ENCODE assay signal across 9 cellular contexts in the genomic region with DNA sequence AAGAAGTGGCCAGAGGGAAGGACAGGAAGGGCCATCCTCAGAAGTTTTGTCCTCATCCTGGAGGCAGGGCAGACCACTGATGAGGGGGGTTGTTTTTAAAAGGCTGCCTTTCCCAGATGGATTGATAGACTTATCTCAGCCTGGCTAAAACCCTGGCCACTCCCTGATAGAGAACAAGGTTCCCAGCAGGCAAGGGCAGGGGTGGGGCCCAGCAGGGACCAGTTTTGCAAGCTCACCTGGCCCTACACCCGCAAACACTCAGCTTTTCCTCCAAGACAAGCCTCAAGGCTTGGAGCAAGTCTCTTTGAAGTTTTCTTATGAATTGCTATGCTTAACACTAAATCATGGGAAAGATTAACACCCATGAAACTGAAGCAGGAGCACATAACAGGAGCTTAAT. TPM values are rescaled to one million over a fixed set of nuclear protein-coding genes. Genes with fewer than 3 reads are reported as not detected.
DNase-seq lines count a peak whose midpoint lies in the region; ATAC-seq and TF ChIP-seq lines count a peak whose summit lies in the region.
"Had no signal": no experiment of that assay in that cellular context is flagged by ENCODE, and none has a peak within 500 bp of the region (broad histone marks: within the 10 kb centered on the region; RNA-seq: fewer than 3 reads in every experiment).

No MANE protein-coding gene starts in this region.

- H3K4me2 ChIP-seq in BLaER1 (peak overlapping the region; percentile 5; the same call in 1 of the 2 replicates), PC-3 (ENCODE audit: low read length) (peak overlapping the region; percentile 73), osteoblast (ENCODE audit: insufficient read depth, low read length) (peak overlapping the region; percentile 35)

- H2AFZ ChIP-seq in PC-3 (ENCODE audit: low read length) (no peak overlapping the region), osteoblast (ENCODE audit: low read length) (no peak overlapping the region)

- H3K27ac ChIP-seq in BLaER1 (peak overlapping the region; percentile 55; the same call in 1 of the 2 replicates), PC-3 (ENCODE audit: low read length) (peak overlapping the region; percentile 99), osteoblast (ENCODE audit: low read depth, low read length) (peak overlapping the region; percentile 56)

- POLR2A ChIA-PET in PC-3 (lab: Charles Lee; ENCODE audit: unreplicated experiment): no interaction called here

- H3K4me1 ChIP-seq in BLaER1 (peaks cover 84% of the 10 kb centered on the region), PC-3 (ENCODE audit: insufficient read depth, low read length) (peaks cover 38% of the 10 kb centered on the region), osteoblast (ENCODE audit: insufficient read depth, low read length) (peaks cover 29% of the 10 kb centered on the region)

- H3K79me2 ChIP-seq in PC-3 (ENCODE audit: low read length) (no peaks in the 10 kb centered on the region), osteoblast (ENCODE audit: insufficient read depth, low read length) (no peaks in the 10 kb centered on the region)

- DNase-seq in PC-3 (peak; percentile 72), epithelial cell of esophagus (ENCODE audit: low read depth) (peak; percentile 90), osteoblast (ENCODE audit: insufficient read length, low spot score, missing footprints) (no peak), KG1 (lab: John Stamatoyannopoulos, UW) (no peak), EL (no peak), NOMO-1 (lab: John Stamatoyannopoulos, UW; ENCODE audit: unreplicated experiment in 2 of 2) (no peak)

- H3K9me3 ChIP-seq in BLaER1 (peaks cover 7% of the 10 kb centered on the region; the same call in 1 of the 2 replicates), PC-3 (ENCODE audit: low read length) (no peaks in the 10 kb centered on the region), osteoblast (ENCODE audit: low read depth, low read length) (no peaks in the 10 kb centered on the region)

- CTCF ChIA-PET in PC-3 (lab: Charles Lee): interaction anchor here (0.7 kb wide), 1 partner anchor 20 kb away, joined by 3 read pairs; no protein-coding TSS in a partner anchor

- intact Hi-C loops in PC-3 (cut with micrococcal nuclease): no loop called here

- H3K9ac ChIP-seq in BLaER1: no peak overlapping the region
- H3K9ac ChIP-seq in PC-3 (ENCODE audit: low read length): peak overlapping the region; percentile 87

- peak; percentile 53 for ATAC-seq in PC-3
- ATAC-seq in HG02763 (IDR thresholded peaks at IDR 0.05; ENCODE audit: unreplicated experiment): no peak
- ATAC-seq: stimulated activated memory B cell treated with anti-CD40 and anti-IgM and Interleukin-4, amounts not matched to agents 10 μg/mL and 1 μg/mL and 100 μg/mL, for 72 hours had no signal

- no TSS peak for BruUV-seq in PC-3 (replicated peaks; lab: Mats Ljungman, UMichigan)

- H3K36me3 ChIP-seq in BLaER1 (peaks cover 12% of the 10 kb centered on the region; the same call in 1 of the 2 replicates), PC-3 (ENCODE audit: low read depth, low read length) (no peaks in the 10 kb centered on the region), osteoblast (ENCODE audit: insufficient read depth, low read length) (no peaks in the 10 kb centered on the region)

- no peaks in the 10 kb centered on the region for H3K27me3 ChIP-seq in BLaER1
- no peaks in the 10 kb centered on the region for H3K27me3 ChIP-seq in PC-3 (ENCODE audit: low read length)
- no peaks in the 10 kb centered on the region for H3K27me3 ChIP-seq in osteoblast (ENCODE audit: insufficient read depth, low read length)

- H3K4me3 ChIP-seq in BLaER1 (no peak overlapping the region), PC-3 (ENCODE audit: low read length) (no peak overlapping the region), epithelial cell of esophagus (ENCODE audit: low read length) (no peak overlapping the region), osteoblast (ENCODE audit: insufficient read depth, low read length) (no peak overlapping the region)

- no peaks in the 10 kb centered on the region for H4K20me1 ChIP-seq in BLaER1
- H4K20me1 ChIP-seq in PC-3 (ENCODE audit: low read length): no peaks in the 10 kb centered on the region
- H4K20me1 ChIP-seq in osteoblast (ENCODE audit: insufficient read depth, low read length): no peaks in the 10 kb centered on the region

- TF ChIP-seq CTCF in PC-3 (conservative IDR thresholded peaks at IDR 0.05; ENCODE audit: low read depth, low read length): no peak
- no peak for TF ChIP-seq CTCF in epithelial cell of esophagus (IDR thresholded peaks at IDR 0.05; ENCODE audit: insufficient read depth, low read depth, low read length, missing control alignments)
- no peak for TF ChIP-seq CTCF in osteoblast (IDR thresholded peaks at IDR 0.05; ENCODE audit: extremely low read depth, low read depth, low read length)

- H3K9me2 ChIP-seq in PC-3 (replicated peaks; ENCODE audit: low read length): no peaks in the 10 kb centered on the region

- H3F3A ChIP-seq in PC-3 (ENCODE audit: low read length, unreplicated experiment): peaks cover 9% of the 10 kb centered on the region

RNA-seq across cellular contexts. Expression of a gene that starts 9.1 kb away (rescaled TPM):
- total RNA-seq in PC-3 (2014; rRNA removed) (not detected in 2 replicates), osteoblast (1.1 and 2.7 TPM in 2 replicates)

Comparison
In these comparisons a context has a peak if more than half of its experiments do, and no peak if none do; other contexts are left out.
1. H3K4me2 ChIP-seq: peak in every context shown above with its lines; median percentile 73 in PC-3; 35 in osteoblast; 5 in BLaER1.
2. DNase-seq: peak in PC-3 (single experiment) and epithelial cell of esophagus (single experiment); none in osteoblast (single experiment), KG1 (single experiment), EL (single experiment) and NOMO-1 (0 of 2).
3. Peak in every context shown above with its lines, with median percentiles within 50 percentile points of each other: H3K27ac ChIP-seq.